8 cellular contexts compared by ENCODE assay signal in the genomic region with DNA sequence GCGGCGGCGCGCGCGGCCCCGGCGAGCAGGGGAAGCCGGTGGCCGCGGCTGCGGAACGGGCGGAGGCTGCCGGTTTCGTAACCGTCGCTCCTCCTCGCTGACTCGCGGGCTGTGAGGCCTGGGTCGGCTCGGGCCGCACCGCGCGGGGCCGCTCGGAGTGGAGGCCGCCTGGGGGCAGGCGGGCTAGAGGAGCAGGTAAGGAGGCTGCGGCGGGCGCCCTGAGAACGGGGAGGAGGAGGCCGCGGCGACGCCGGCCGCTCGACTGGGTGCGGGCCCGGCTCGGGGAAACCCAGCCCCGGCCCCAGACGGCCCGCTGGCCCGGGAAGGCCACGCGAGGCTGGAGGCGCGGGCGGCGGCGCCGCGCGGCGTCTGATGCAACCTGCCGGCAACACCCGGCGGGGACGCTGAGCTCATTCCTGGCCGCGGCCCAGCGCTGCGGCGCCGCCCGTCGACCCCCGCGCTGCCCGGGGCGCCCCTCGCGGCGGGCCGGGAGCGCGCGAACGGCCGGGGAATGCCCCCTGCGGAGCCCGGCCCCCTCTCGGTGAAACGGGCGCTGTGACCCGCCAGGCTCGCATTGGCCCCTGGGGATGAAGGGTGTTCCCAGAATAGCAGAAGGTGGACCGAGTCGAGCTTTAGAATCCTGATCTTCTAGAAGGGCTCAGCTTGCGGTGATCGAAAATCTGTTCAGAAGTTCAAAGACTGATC. TPM values are rescaled to one million over a fixed set of nuclear protein-coding genes. Genes with fewer than 3 reads are reported as not detected.
DNase-seq lines count a peak whose midpoint lies in the region; ATAC-seq and TF ChIP-seq lines count a peak whose summit lies in the region.

TSS of gene CEBPG (plus strand) at position 9 of the 705 bp plus-strand sequence. CDS start 5,531 bp downstream, outside the sequence.

- H3K79me2 ChIP-seq in PC-9 (ENCODE audit: low read depth) = peaks cover 48% of the 10 kb centered on the region

- no peaks in the 10 kb centered on the region for H3K27me3 Mint-ChIP-seq in activated naive CD4-positive, alpha-beta T cell treated with anti-CD3 and anti-CD28 coated beads, Interleukin-2, amount 50 U/mL, for 24 hours
- H3K27me3 Mint-ChIP-seq in glutamatergic neuron (ENCODE audit: unreplicated experiment) = peaks cover 7% of the 10 kb centered on the region

- no peaks in the 10 kb centered on the region for H3K9me3 ChIP-seq in PC-9 (ENCODE audit: insufficient read depth, low read depth)

- H3F3A ChIP-seq in PC-9 (ENCODE audit: insufficient read depth, low read depth) = peaks cover 31% of the 10 kb centered on the region; the same call in 1 of the 2 replicates

- H3K9me2 ChIP-seq in PC-9 (ENCODE audit: insufficient read depth) = no peaks in the 10 kb centered on the region

- H4K20me1 ChIP-seq in PC-9 (ENCODE audit: insufficient read depth) = peaks cover 42% of the 10 kb centered on the region

- no peaks in the 10 kb centered on the region for H3K9me3 Mint-ChIP-seq in activated naive CD4-positive, alpha-beta T cell treated with anti-CD3 and anti-CD28 coated beads, Interleukin-2, amount 50 U/mL, for 24 hours
- H3K9me3 Mint-ChIP-seq in glutamatergic neuron (ENCODE audit: unreplicated experiment) = peaks cover 9% of the 10 kb centered on the region

- peak within 1 kb of the TSS; percentile 96 for H3K4me2 ChIP-seq in PC-9

- peak; percentile 58 for ATAC-seq in HG03354 (IDR thresholded peaks at IDR 0.05; ENCODE audit: poor library complexity, severe bottlenecking, unreplicated experiment)

- DNase-seq in D341Med (ENCODE audit: low spot score) (peak; percentile 91), GM19240 (ENCODE audit: insufficient read length, low spot score) (peak; percentile 53), PC-9 (peak in 1 of 2 experiments; percentile 58), glutamatergic neuron (peak; percentile 75), posterior vena cava (ENCODE audit: low spot score) (no peak), NCI-H187 treated with DMSO at 0.1 percent for 48 hours (lab: John Stamatoyannopoulos, UW) (no peak)

- H3K4me1 ChIP-seq in PC-9 (replicated peaks; ENCODE audit: insufficient read depth) = peaks cover 34% of the 10 kb centered on the region

- no peaks in the 10 kb centered on the region for H3K27me3 ChIP-seq in PC-9 (ENCODE audit: insufficient read depth, low read depth)

- BruUV-seq in PC-9 (replicated peaks; lab: Mats Ljungman, UMichigan) = no TSS peak

- peaks cover 47% of the 10 kb centered on the region for H3K4me1 Mint-ChIP-seq in activated naive CD4-positive, alpha-beta T cell treated with anti-CD3 and anti-CD28 coated beads, Interleukin-2, amount 50 U/mL, for 24 hours
- peaks cover 30% of the 10 kb centered on the region for H3K4me1 Mint-ChIP-seq in glutamatergic neuron (ENCODE audit: low read depth, unreplicated experiment)

- peaks cover 9% of the 10 kb centered on the region for H3K36me3 Mint-ChIP-seq in activated naive CD4-positive, alpha-beta T cell treated with anti-CD3 and anti-CD28 coated beads, Interleukin-2, amount 50 U/mL, for 24 hours
- H3K36me3 Mint-ChIP-seq in glutamatergic neuron (ENCODE audit: unreplicated experiment) = peaks cover 5% of the 10 kb centered on the region

- H3K27ac ChIP-seq in PC-9 = peak within 1 kb of the TSS; percentile 98

- CTCF ChIA-PET in PC-9 (lab: Charles Lee) = interaction anchor here (0.5 to 1.6 kb wide), 5 partner anchors 50 to 1767 kb away, joined by 3 to 15 read pairs (median 4); no protein-coding TSS in a partner anchor

- peak within 1 kb of the TSS; percentile 95 for H3K4me3 ChIP-seq in PC-9

- POLR2A ChIA-PET in PC-9 (lab: Charles Lee; ENCODE audit: unreplicated experiment) = interaction anchor here (0.5 to 0.8 kb wide), 7 partner anchors 30 to 1101 kb away, joined by 3 to 8 read pairs (median 5); no protein-coding TSS in a partner anchor

- H3K36me3 ChIP-seq in PC-9 (ENCODE audit: low read depth) = no peaks in the 10 kb centered on the region

- peak within 1 kb of the TSS; percentile 85 for H3K27ac Mint-ChIP-seq in activated naive CD4-positive, alpha-beta T cell treated with anti-CD3 and anti-CD28 coated beads, Interleukin-2, amount 50 U/mL, for 24 hours
- peak within 1 kb of the TSS; percentile 96 for H3K27ac Mint-ChIP-seq in glutamatergic neuron (ENCODE audit: unreplicated experiment)

- peak within 1 kb of the TSS; percentile 82 for H2AFZ ChIP-seq in PC-9

- intact Hi-C loops in PC-9 (cut with micrococcal nuclease; ENCODE audit: unreplicated experiment) (loop anchor here (2.0 kb wide), 1 partner anchor 71 kb away; the partner anchor contains the start of gene CEBPA), posterior vena cava (cut with DNase I) (loop anchor here (5.0 kb wide), 2 partner anchors 72 to 1203 kb away; partner anchors contain the start of gene CEBPA (in 1 of the 2))

- TF ChIP-seq CTCF in PC-9 (conservative IDR thresholded peaks at IDR 0.05) (no peak; the same call in 1 of the 2 replicates), glutamatergic neuron (IDR thresholded peaks at IDR 0.05; ENCODE audit: partially characterized antibody, unreplicated experiment) (peak; percentile 15)

- H3K4me3 Mint-ChIP-seq in activated naive CD4-positive, alpha-beta T cell treated with anti-CD3 and anti-CD28 coated beads, Interleukin-2, amount 50 U/mL, for 24 hours = peak within 1 kb of the TSS; percentile 98
- H3K4me3 Mint-ChIP-seq in glutamatergic neuron (ENCODE audit: unreplicated experiment) = peak within 1 kb of the TSS; percentile 94

RNA-seq across cellular contexts. Expression of gene CEBPG, which starts in this region (rescaled TPM):
- total RNA-seq in PC-9 (2021) = 31.0 and 33.4 TPM in 2 replicates
- total RNA-seq in glutamatergic neuron (ENCODE audit: unreplicated experiment) = 75.1 TPM
- 10 to 100 TPM; 29.1 to 41.3 TPM for total RNA-seq in posterior vena cava

Comparison
In these comparisons a context has a peak if more than half of its experiments do, and no peak if none do; other contexts are left out.
1. DNase-seq: peak in D341Med (single experiment), GM19240 (single experiment) and glutamatergic neuron (single experiment); none in posterior vena cava (single experiment) and NCI-H187 treated with DMSO at 0.1 percent for 48 hours (single experiment).